ENCODE assay signal across 1 cellular context in genomic region chr2:27737676-27738348, GRCh38.
A peak's percentile ranks its signal among the peaks of the same experiment; 100 is the strongest.
TF ChIP-seq lines count a peak whose summit lies in the region.

No MANE protein-coding gene starts in this region.

TF ChIP-seq in HepG2, 621 proteins besides CTCF, POLR2A, EP300 and RAD21 (continued from another document and continues in another):
- TF ChIP-seq ZBED4 (CRISPR knock-in tag; IDR thresholded peaks at IDR 0.05; ENCODE audit: borderline replicate concordance), result 0 out of 2 replicates have a peak, but pooled peaks have one; percentile 43
- no peak for TF ChIP-seq ZNF597 (CRISPR knock-in tag; IDR thresholded peaks at IDR 0.05)
- 0 out of 2 replicates have a peak, but pooled peaks have one; percentile 13 for TF ChIP-seq ZBTB37 (CRISPR knock-in tag; IDR thresholded peaks at IDR 0.05)
- TF ChIP-seq NFKBIZ (CRISPR knock-in tag; IDR thresholded peaks at IDR 0.05), result no peak; the same call in 1 of the 2 replicates
- no peak for TF ChIP-seq HNRNPUL1 (IDR thresholded peaks at IDR 0.05; ENCODE audit: low read depth, low read length)
- peak; percentile 68 for TF ChIP-seq ZGPAT (CRISPR knock-in tag; IDR thresholded peaks at IDR 0.05)
- TF ChIP-seq TRAFD1 (CRISPR knock-in tag; IDR thresholded peaks at IDR 0.05; ENCODE audit: borderline replicate concordance), result no peak; the same call in 1 of the 2 replicates
- no peak for TF ChIP-seq KIAA2018 (CRISPR knock-in tag; IDR thresholded peaks at IDR 0.05; ENCODE audit: borderline replicate concordance)
- TF ChIP-seq DDIT3 (CRISPR knock-in tag; IDR thresholded peaks at IDR 0.05), result no peak
- 0 out of 2 replicates have a peak, but pooled peaks have one; percentile 58 for TF ChIP-seq HBP1 (CRISPR knock-in tag; IDR thresholded peaks at IDR 0.05; ENCODE audit: low read depth)
- TF ChIP-seq ZNF598 (CRISPR knock-in tag; IDR thresholded peaks at IDR 0.05; ENCODE audit: borderline replicate concordance), result no peak
- no peak for TF ChIP-seq ARNT2 (CRISPR knock-in tag; IDR thresholded peaks at IDR 0.05; ENCODE audit: low read depth)
- TF ChIP-seq ZNF414 (CRISPR knock-in tag; IDR thresholded peaks at IDR 0.05), result no peak
- TF ChIP-seq FOXK1 (CRISPR knock-in tag; IDR thresholded peaks at IDR 0.05; ENCODE audit: borderline replicate concordance, low read depth), result peak; percentile 60; the same call in 1 of the 2 replicates
- TF ChIP-seq ZNF12 (CRISPR knock-in tag; IDR thresholded peaks at IDR 0.05), result 0 out of 2 replicates have a peak, but pooled peaks have one; percentile 14
- TF ChIP-seq PATZ1 (CRISPR knock-in tag; IDR thresholded peaks at IDR 0.05), result peak; percentile 87
- TF ChIP-seq ARID2 (CRISPR knock-in tag; IDR thresholded peaks at IDR 0.05; ENCODE audit: borderline replicate concordance), result no peak
- TF ChIP-seq CREM (IDR thresholded peaks at IDR 0.05), result peak; percentile 46; the same call in 1 of the 2 replicates
- TF ChIP-seq CREM (CRISPR knock-in tag; IDR thresholded peaks at IDR 0.05), result no peak
- TF ChIP-seq SP4 (CRISPR knock-in tag; IDR thresholded peaks at IDR 0.05), result no peak
- TF ChIP-seq ZNF670 (CRISPR knock-in tag; IDR thresholded peaks at IDR 0.05; ENCODE audit: borderline replicate concordance), result no peak
- TF ChIP-seq CREBL2 (CRISPR knock-in tag; IDR thresholded peaks at IDR 0.05; ENCODE audit: borderline replicate concordance), result no peak
